In genomic region chr4:89069481-89069880, GRCh38 we compare ENCODE assay signal across 9 cellular contexts. TPM values are rescaled to one million over a fixed set of nuclear protein-coding genes. Genes with fewer than 3 reads are reported as not detected.
DNase-seq lines count a peak whose midpoint lies in the region; ATAC-seq and TF ChIP-seq lines count a peak whose summit lies in the region.
"Had no signal": no experiment of that assay in that cellular context is flagged by ENCODE, and none has a peak within 500 bp of the region (broad histone marks: within the 10 kb centered on the region; RNA-seq: fewer than 3 reads in every experiment).

No MANE protein-coding gene starts in this region.

- no peak overlapping the region for H3K4me3 ChIP-seq in right lobe of liver

- H3K27me3 Mint-ChIP-seq in stimulated activated naive CD8-positive, alpha-beta T cell treated with anti-CD3 and anti-CD28 coated beads, Interleukin-15, amount 100 ng/mL, for 72 hours, result no peaks in the 10 kb centered on the region
- no peaks in the 10 kb centered on the region for H3K27me3 Mint-ChIP-seq in Calu3 (ENCODE audit: unreplicated experiment)

- H3K27ac Mint-ChIP-seq in stimulated activated naive CD8-positive, alpha-beta T cell treated with anti-CD3 and anti-CD28 coated beads, Interleukin-15, amount 100 ng/mL, for 72 hours, result no peak overlapping the region
- no peak overlapping the region for H3K27ac Mint-ChIP-seq in Calu3 (ENCODE audit: unreplicated experiment)
- H3K27ac Mint-ChIP-seq: brain had no signal

- H3K4me3 Mint-ChIP-seq in stimulated activated naive CD8-positive, alpha-beta T cell treated with anti-CD3 and anti-CD28 coated beads, Interleukin-15, amount 100 ng/mL, for 72 hours, result peak overlapping the region in 1 of 2 donors; percentile 2
- H3K4me3 Mint-ChIP-seq in Calu3 (ENCODE audit: low read depth, unreplicated experiment), result no peak overlapping the region
- H3K4me3 Mint-ChIP-seq: brain had no signal

- H3K9me3 ChIP-seq in right lobe of liver, result no peaks in the 10 kb centered on the region

- no peaks in the 10 kb centered on the region for H3K4me1 ChIP-seq in right lobe of liver

- WGBS in right lobe of liver (ENCODE audit: insufficient coverage, low coverage, low lambda C conversion rate, missing lambda C conversion rate), result 24% methylated on average over 2 of the region's 2 CpGs

- peaks cover 0 to 6% of the 10 kb centered on the region in 2 donors for H3K9me3 Mint-ChIP-seq in stimulated activated naive CD8-positive, alpha-beta T cell treated with anti-CD3 and anti-CD28 coated beads, Interleukin-15, amount 100 ng/mL, for 72 hours
- no peaks in the 10 kb centered on the region for H3K9me3 Mint-ChIP-seq in Calu3 (ENCODE audit: low read depth, unreplicated experiment)

- TF ChIP-seq CTCF in right lobe of liver (IDR thresholded peaks at IDR 0.05), result no peak
- TF ChIP-seq CTCF in Calu3 (IDR thresholded peaks at IDR 0.05; ENCODE audit: unreplicated experiment), result no peak

- CTCF ChIA-PET in Calu3 (lab: Charles Lee), result no interaction called here

- no peak for TF ChIP-seq POLR2A in right lobe of liver (IDR thresholded peaks at IDR 0.05)

- no peak overlapping the region for H3K27ac ChIP-seq in right lobe of liver

- H3K27me3 ChIP-seq in right lobe of liver, result no peaks in the 10 kb centered on the region

- no peak for DNase-seq in stimulated activated naive CD8-positive, alpha-beta T cell treated with anti-CD3 and anti-CD28 coated beads, Interleukin-15, amount 100 ng/mL, for 72 hours
- DNase-seq in stimulated activated naive CD8-positive, alpha-beta T cell treated with anti-CD3 and anti-CD28 coated beads, Interleukin-15, Interleukin-2, amounts not matched to agents 100 U/mL and 50 U/mL, for 24 hours, result no peak
- DNase-seq in NCI-H446 (lab: John Stamatoyannopoulos, UW) (no peak), right lobe of liver (no peak), Calu3 (no peak), activated T-cell treated with anti-CD3 and anti-CD28 coated beads for 4 hours (no peak)

- no peaks in the 10 kb centered on the region for H3K36me3 Mint-ChIP-seq in Calu3 (ENCODE audit: insufficient read depth, unreplicated experiment)
- H3K36me3 Mint-ChIP-seq: brain had no signal

- H3K4me1 Mint-ChIP-seq in stimulated activated naive CD8-positive, alpha-beta T cell treated with anti-CD3 and anti-CD28 coated beads, Interleukin-15, amount 100 ng/mL, for 72 hours, result no peaks in the 10 kb centered on the region
- H3K4me1 Mint-ChIP-seq in Calu3 (ENCODE audit: low read depth, unreplicated experiment), result no peaks in the 10 kb centered on the region
- H3K4me1 Mint-ChIP-seq: brain had no signal

- BruUV-seq in Calu3 (replicated peaks; lab: Mats Ljungman, UMichigan), result no TSS peak

- peak; percentile 73 for ATAC-seq in stimulated activated naive CD8-positive, alpha-beta T cell treated with anti-CD3 and anti-CD28 coated beads, Interleukin-15, amount 100 ng/mL, for 72 hours
- ATAC-seq in stimulated activated naive CD8-positive, alpha-beta T cell treated with anti-CD3 and anti-CD28 coated beads, Interleukin-15, Interleukin-2, amounts not matched to agents 100 U/mL and 50 U/mL, for 24 hours, result no peak
- ATAC-seq in HG02678 (IDR thresholded peaks at IDR 0.05; ENCODE audit: unreplicated experiment), result peak; percentile 81
- ATAC-seq in HG03460 (IDR thresholded peaks at IDR 0.05; ENCODE audit: unreplicated experiment), result peak; percentile 83
- ATAC-seq in right lobe of liver, result no peak

- H3K36me3 ChIP-seq in right lobe of liver, result no peaks in the 10 kb centered on the region

- intact Hi-C loops in right lobe of liver (cut with DNase I), result no loop called here
- intact Hi-C loops in Calu3 (cut with micrococcal nuclease; ENCODE audit: unreplicated experiment), result no loop called here

RNA-seq across cellular contexts. Expression of gene FAM13A, which starts 12.5 kb away (rescaled TPM):
- total RNA-seq in right lobe of liver (10 to 100 TPM; 28.3 to 82.5 (median 51.7) TPM), Calu3 (2022) (12.1 and 13.5 TPM in 2 replicates)

RNA-seq across cellular contexts. Expression of gene TIGD2, which starts 41.9 kb away (rescaled TPM):
- total RNA-seq in right lobe of liver, result 10 to 100 TPM in 5 of 6 experiments, 1 to 10 TPM in 1; 8.5 to 16.8 (median 13.8) TPM
- 9.8 and 11.4 TPM in 2 replicates for total RNA-seq in Calu3 (2022)

Comparison
In these comparisons a context has a peak if more than half of its experiments do, and no peak if none do; other contexts are left out.
1. ATAC-seq: peak in stimulated activated naive CD8-positive, alpha-beta T cell treated with anti-CD3 and anti-CD28 coated beads, Interleukin-15, amount 100 ng/mL, for 72 hours (single experiment), HG02678 (single experiment) and HG03460 (single experiment); none in stimulated activated naive CD8-positive, alpha-beta T cell treated with anti-CD3 and anti-CD28 coated beads, Interleukin-15, Interleukin-2, amounts not matched to agents 100 U/mL and 50 U/mL, for 24 hours (single experiment) and right lobe of liver (0 of 4).